ENCODE assay signal across 19 cellular contexts in genomic region chr13:111790621-111791020, GRCh38.
DNase-seq lines count a peak whose midpoint lies in the region; TF ChIP-seq lines count a peak whose summit lies in the region.
"Had no signal": no experiment of that assay in that cellular context is flagged by ENCODE, and none has a peak within 500 bp of the region (broad histone marks: within the 10 kb centered on the region; RNA-seq: fewer than 3 reads in every experiment).

No MANE protein-coding gene starts in this region.

- in situ Hi-C loops in ACHN (cut with HindIII; ENCODE audit: low pct_ligation_motif_present, low pct_unique_long_range_greater_than_20kb, low sequenced_read_pairs), result no loop called here

- no peak for TF ChIP-seq CTCF in spleen (IDR thresholded peaks at IDR 0.05 in 8 of 11, conservative IDR thresholded peaks at IDR 0.05 in 3 of 11)

- H3K27me3 ChIP-seq in spleen (replicated peaks in 1 of 7), result peaks cover 0 to 12% (median 0%) of the 10 kb centered on the region in 7 donors

- H3K4me1 ChIP-seq in spleen, result no peaks in the 10 kb centered on the region

- intact Hi-C loops in spleen (cut with DNase I; ENCODE audit: low total_unique reads), result no loop called here

- TF ChIP-seq POLR2A in spleen (IDR thresholded peaks at IDR 0.05), result no peak

- H3K4me3 ChIP-seq in spleen, result no peak overlapping the region
- H3K4me3 ChIP-seq: K562 had no signal

- H3K27ac ChIP-seq in spleen (no peak overlapping the region), caudate nucleus (ENCODE audit: low read depth, low read length) (no peak overlapping the region)
- H3K27ac ChIP-seq: RWPE1 had no signal

- WGBS in spleen, 5 donors, result 90 to 98% (median 94%) methylated on average over 5 of the region's 5 CpGs

- no peaks in the 10 kb centered on the region for H3K9me3 ChIP-seq in spleen
- H3K9me3 ChIP-seq: SK-N-SH had no signal

- no peaks in the 10 kb centered on the region for H3K36me3 ChIP-seq in spleen

- peak; percentile 0 for DNase-seq in Ammon's horn (ENCODE audit: low spot score)
- DNase-seq in SK-N-DZ (ENCODE audit: low spot score), result peak; percentile 2
- peak; percentile 28 for DNase-seq in islet precursor cell
- DNase-seq in spleen, result peak; percentile 14
- DNase-seq in MV-4-11 (lab: John Stamatoyannopoulos, UW), result no peak
- DNase-seq in caudate nucleus (lab: John Stamatoyannopoulos, UW), result no peak
- DNase-seq in ACHN, result no peak
- DNase-seq: EL, GF-D8, NCI-H1092 treated with DMSO at 0.1 percent for 48 hours, NCI-H1436 treated with DMSO at 0.1 percent for 48 hours, NCI-H1930, NCI-H2227 treated with DMSO at 0.1 percent for 48 hours, NCI-H510A treated with DMSO at 0.1 percent for 48 hours, NCI-H748 treated with DMSO at 0.1 percent for 48 hours, SHP77 treated with DMSO at 0.1 percent for 48 hours, SK-N-SH had no signal

Comparison
In these comparisons a context has a peak if more than half of its experiments do, and no peak if none do; other contexts are left out.
1. DNase-seq: peak in Ammon's horn (single experiment), SK-N-DZ (single experiment), islet precursor cell (single experiment) and spleen (single experiment); none in MV-4-11 (single experiment), caudate nucleus (0 of 61) and ACHN (single experiment).